In the genomic region with DNA sequence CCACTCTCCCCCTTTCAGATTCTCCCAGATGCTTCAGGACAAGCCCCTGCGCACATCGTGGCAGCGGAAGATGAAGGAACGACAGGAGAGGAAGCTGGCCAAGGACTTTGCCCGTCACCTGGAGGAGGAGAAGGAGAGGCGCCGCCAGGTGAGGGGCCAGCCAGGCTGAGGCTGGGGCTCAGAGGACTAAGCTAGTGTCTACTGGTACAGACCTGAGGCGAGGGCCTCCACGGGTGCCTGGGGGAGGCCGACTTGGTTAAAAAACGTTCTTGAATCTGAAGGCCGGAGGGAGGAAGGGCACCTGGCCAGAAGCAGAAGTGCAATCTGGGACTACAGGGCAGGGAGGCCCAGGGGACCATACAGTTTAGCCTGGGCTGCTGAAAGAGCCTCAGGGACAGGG, we compare ENCODE assay signal across 22 cellular contexts. TPM values are rescaled to one million over a fixed set of nuclear protein-coding genes. Genes with fewer than 3 reads are reported as not detected.
"Had no signal": no experiment of that assay in that cellular context is flagged by ENCODE, and none has a peak within 500 bp of the region (broad histone marks: within the 10 kb centered on the region; RNA-seq: fewer than 3 reads in every experiment).

No MANE protein-coding gene starts in this region.

- H3K4me3 ChIP-seq: MG63 had no signal

- H3K27me3 ChIP-seq: MG63 had no signal

- H3K9me3 ChIP-seq: MG63, SK-N-SH had no signal

- DNase-seq: KBM-7, MG63, NCI-H1092 treated with DMSO at 0.1 percent for 48 hours, NCI-H1436, NCI-H187, NCI-H2029, NCI-H2081 treated with DMSO at 0.1 percent for 48 hours, NCI-H2171, NCI-H226, NCI-H446, NCI-H510A, NCI-H524 treated with DMSO at 0.1 percent for 48 hours, NCI-H69, NCI-H774, SHP77, SK-N-SH had no signal

- H3K27ac ChIP-seq: HL-60, RWPE1 had no signal

- H3K4me2 ChIP-seq: SK-N-SH had no signal

- FAIRE-seq: HTR-8/SVneo, RCC 7860 had no signal

- H3K9ac ChIP-seq: SK-N-SH had no signal

RNA-seq across cellular contexts. Expression of a gene that starts 7.8 kb away (rescaled TPM):
- total RNA-seq: LHCN-M2, SK-MEL-5 had no signal

RNA-seq across cellular contexts. Expression of a gene that starts 19.4 kb away (rescaled TPM):
- total RNA-seq: SK-MEL-5 had no signal
- polyA plus RNA-seq: SK-N-SH had no signal
